ENCODE assay signal across 35 cellular contexts in genomic region chr1:238241607-238242006, GRCh38.
"Had no signal": no experiment of that assay in that cellular context is flagged by ENCODE, and none has a peak within 500 bp of the region (broad histone marks: within the 10 kb centered on the region; RNA-seq: fewer than 3 reads in every experiment).

No MANE protein-coding gene starts in this region.

- FAIRE-seq: endometrium, endothelial cell of umbilical vein had no signal

- H3K27me3 ChIP-seq: ascending aorta, breast epithelium, cardiac muscle cell, colonic mucosa, esophagus squamous epithelium, gastroesophageal sphincter, heart right ventricle, hepatocyte had no signal

- H3K27ac Mint-ChIP-seq: activated B cell treated with CpG ODN at 0.5 μM for 24 hours; activated CD8-positive, alpha-beta memory T cell treated with anti-CD3 and anti-CD28 coated beads, Interleukin-2, amount 10 ng/mL, durations not matched to agents 7 days and 5 days; activated CD8-positive, alpha-beta T cell treated with anti-CD3 and anti-CD28 coated beads, Interleukin-2, amount 10 ng/mL, durations not matched to agents 7 days and 5 days; activated naive CD4-positive, alpha-beta T cell treated with anti-CD3 and anti-CD28 coated beads, Interleukin-2, amount 10 ng/mL, durations not matched to agents 7 days and 5 days; activated naive CD4-positive, alpha-beta T cell treated with anti-CD3 and anti-CD28 coated beads, Interleukin-2, amount 50 U/mL, for 72 hours; activated naive CD8-positive, alpha-beta T cell treated with anti-CD3 and anti-CD28 coated beads, Interleukin-2, amount 10 ng/mL, durations not matched to agents 7 days and 5 days; activated T-helper 1 cell treated with anti-CD3 and anti-CD28 coated beads, Interleukin-12 subunit alpha, Interleukin-12 subunit beta, Interleukin-2, Interleukin-4 antibody, amounts not matched to agents 30 ng/mL and 10 ng/mL and 1 ng/mL, durations not matched to agents 14 hours and 24 hours and 36 hours; activated T-helper 2 cell treated with anti-CD3 and anti-CD28 coated beads, Interferon-gamma antibody, Interleukin-2, Interleukin-4, amounts not matched to agents 10 μg/mL and 5 μg/mL and 100 μg/mL, durations not matched to agents 14 hours and 24 hours and 36 hours; brain had no signal

- H2AFZ ChIP-seq: hepatocyte had no signal

- H3K4me3 Mint-ChIP-seq: activated B cell treated with CpG ODN at 0.5 μM for 24 hours; activated CD8-positive, alpha-beta memory T cell treated with anti-CD3 and anti-CD28 coated beads, Interleukin-2, amount 10 ng/mL, durations not matched to agents 7 days and 5 days; activated CD8-positive, alpha-beta T cell treated with anti-CD3 and anti-CD28 coated beads, Interleukin-2, amount 10 ng/mL, durations not matched to agents 7 days and 5 days; activated naive CD4-positive, alpha-beta T cell treated with anti-CD3 and anti-CD28 coated beads, Interleukin-2, amount 10 ng/mL, durations not matched to agents 7 days and 5 days; activated naive CD8-positive, alpha-beta T cell treated with anti-CD3 and anti-CD28 coated beads, Interleukin-2, amount 10 ng/mL, durations not matched to agents 7 days and 5 days; activated T-helper 1 cell treated with anti-CD3 and anti-CD28 coated beads, Interleukin-12 subunit alpha, Interleukin-12 subunit beta, Interleukin-2, Interleukin-4 antibody, amounts not matched to agents 30 ng/mL and 10 ng/mL and 1 ng/mL, durations not matched to agents 14 hours and 24 hours and 36 hours; brain had no signal

- H3K9me3 ChIP-seq: ascending aorta, breast epithelium, colonic mucosa, esophagus squamous epithelium, gastroesophageal sphincter, heart right ventricle had no signal

- H3K27me3 Mint-ChIP-seq: activated B cell treated with CpG ODN at 0.5 μM for 24 hours; activated CD8-positive, alpha-beta memory T cell treated with anti-CD3 and anti-CD28 coated beads, Interleukin-2, amount 10 ng/mL, durations not matched to agents 7 days and 5 days; activated naive CD4-positive, alpha-beta T cell treated with anti-CD3 and anti-CD28 coated beads, Interleukin-2, amount 10 ng/mL, durations not matched to agents 7 days and 5 days; activated naive CD8-positive, alpha-beta T cell treated with anti-CD3 and anti-CD28 coated beads, Interleukin-2, amount 10 ng/mL, durations not matched to agents 7 days and 5 days had no signal

- H3K79me2 ChIP-seq: hepatocyte had no signal

- H3K36me3 ChIP-seq: ascending aorta, breast epithelium, cardiac muscle cell, colonic mucosa, esophagus squamous epithelium, gastroesophageal sphincter, heart right ventricle had no signal

- H3K4me2 ChIP-seq: hepatocyte had no signal

- H3K4me1 ChIP-seq: ascending aorta, breast epithelium, colonic mucosa, esophagus squamous epithelium, gastroesophageal sphincter, heart right ventricle had no signal

- H3K4me3 ChIP-seq: ascending aorta, breast epithelium, cardiac muscle cell, colonic mucosa, esophagus squamous epithelium, gastroesophageal sphincter, heart right ventricle, hepatocyte had no signal

- H3K9me3 Mint-ChIP-seq: activated naive CD8-positive, alpha-beta T cell treated with anti-CD3 and anti-CD28 coated beads, Interleukin-2, amount 10 ng/mL, durations not matched to agents 7 days and 5 days; activated T-helper 2 cell treated with anti-CD3 and anti-CD28 coated beads, Interferon-gamma antibody, Interleukin-2, Interleukin-4, amounts not matched to agents 10 μg/mL and 5 μg/mL and 100 μg/mL, durations not matched to agents 14 hours and 24 hours and 36 hours had no signal

- DNase-seq: activated B cell treated with CpG ODN at 0.5 μM for 24 hours; activated CD4-positive, alpha-beta T cell treated with anti-CD3 and anti-CD28 coated beads for 48 hours; activated CD4-positive, alpha-beta T cell treated with anti-CD3 and anti-CD28 coated beads, Interleukin-2, amount 50 U/mL, for 1 hour; activated CD4-positive, alpha-beta T cell treated with anti-CD3 and anti-CD28 coated beads, Interleukin-2, amount 50 U/mL, for 48 hours; activated CD8-positive, alpha-beta memory T cell treated with anti-CD3 and anti-CD28 coated beads, Interleukin-2, amount 10 ng/mL, durations not matched to agents 7 days and 5 days; activated CD8-positive, alpha-beta memory T cell treated with anti-CD3 and anti-CD28 coated beads, Interleukin-2, amount 50 U/mL, for 4 hours; activated CD8-positive, alpha-beta T cell treated with anti-CD3 and anti-CD28 coated beads, Interleukin-2, amount 10 ng/mL, durations not matched to agents 7 days and 5 days; activated gamma-delta T cell; activated naive CD4-positive, alpha-beta T cell; activated naive CD4-positive, alpha-beta T cell treated with anti-CD3 and anti-CD28 coated beads, Interleukin-2, amount 10 ng/mL, durations not matched to agents 7 days and 5 days; activated naive CD8-positive, alpha-beta T cell treated with anti-CD3 and anti-CD28 coated beads, Interleukin-2, amount 10 ng/mL, durations not matched to agents 7 days and 5 days; activated T-cell treated with anti-CD3 and anti-CD28 coated beads, Interleukin-2, amount 50 U/mL, for 1 hour; activated T-cell treated with anti-CD3 and anti-CD28 coated beads, Interleukin-2, amount 50 U/mL, for 48 hours; central memory CD4-positive, alpha-beta T cell; cerebellar nuclear complex; colonic mucosa; effector CD8-positive, alpha-beta T cell; esophagus squamous epithelium; foreskin melanocyte; heart right ventricle; T-helper 2 cell had no signal

- ATAC-seq: activated CD4-positive, CD25-positive, alpha-beta regulatory T cell treated with anti-CD3 and anti-CD28 coated beads, Interleukin-2, amount 50 U/mL, for 24 hours; activated CD8-positive, alpha-beta memory T cell treated with anti-CD3 and anti-CD28 coated beads, Interleukin-2, amount 10 ng/mL, durations not matched to agents 7 days and 5 days; activated CD8-positive, alpha-beta T cell treated with anti-CD3 and anti-CD28 coated beads, Interleukin-2, amount 10 ng/mL, durations not matched to agents 7 days and 5 days; activated naive CD4-positive, alpha-beta T cell treated with anti-CD3 and anti-CD28 coated beads, Interleukin-2, amount 50 U/mL, for 72 hours; gastroesophageal sphincter; heart right ventricle had no signal

- H3K4me1 Mint-ChIP-seq: activated B cell treated with CpG ODN at 0.5 μM for 24 hours; activated CD8-positive, alpha-beta memory T cell treated with anti-CD3 and anti-CD28 coated beads, Interleukin-2, amount 10 ng/mL, durations not matched to agents 7 days and 5 days; activated naive CD4-positive, alpha-beta T cell treated with anti-CD3 and anti-CD28 coated beads, Interleukin-2, amount 10 ng/mL, durations not matched to agents 7 days and 5 days; activated naive CD8-positive, alpha-beta T cell treated with anti-CD3 and anti-CD28 coated beads, Interleukin-2, amount 10 ng/mL, durations not matched to agents 7 days and 5 days; brain had no signal

- H3K27ac ChIP-seq: ascending aorta, breast epithelium, cardiac muscle cell, colonic mucosa, epithelial cell of prostate, esophagus squamous epithelium, gastroesophageal sphincter, heart right ventricle, hepatocyte, VCaP had no signal

- H3K36me3 Mint-ChIP-seq: activated CD8-positive, alpha-beta memory T cell treated with anti-CD3 and anti-CD28 coated beads, Interleukin-2, amount 10 ng/mL, durations not matched to agents 7 days and 5 days; activated naive CD4-positive, alpha-beta T cell treated with anti-CD3 and anti-CD28 coated beads, Interleukin-2, amount 10 ng/mL, durations not matched to agents 7 days and 5 days; activated naive CD4-positive, alpha-beta T cell treated with anti-CD3 and anti-CD28 coated beads, Interleukin-2, amount 50 U/mL, for 72 hours; activated naive CD8-positive, alpha-beta T cell treated with anti-CD3 and anti-CD28 coated beads, Interleukin-2, amount 10 ng/mL, durations not matched to agents 7 days and 5 days; brain had no signal
